Comparison of ENCODE assay signal across 7 cellular contexts in genomic region chr7:50418086-50418515, GRCh38. TPM values are rescaled to one million over a fixed set of nuclear protein-coding genes. Genes with fewer than 3 reads are reported as not detected.
DNase-seq lines count a peak whose midpoint lies in the region; ATAC-seq and TF ChIP-seq lines count a peak whose summit lies in the region.

No MANE protein-coding gene starts in this region.

- in situ Hi-C loops in GM13976 (cut with MboI; ENCODE audit: low sequenced_read_pairs, unreplicated experiment) = loop anchor here (5.0 to 10.0 kb wide), 2 partner anchors 216 to 273 kb away; no protein-coding TSS in a partner anchor
- in situ Hi-C loops in gastrocnemius medialis (cut with MboI; ENCODE audit: low sequenced_read_pairs in 4 of 4) = loop anchor here in 2 of 4 donors (10.0 to 25.0 kb wide), 2 partner anchors 206 to 213 kb away; no protein-coding TSS in a partner anchor

- peaks cover 3% of the 10 kb centered on the region for H3K4me1 ChIP-seq in adipocyte (ENCODE audit: control insufficient read depth, insufficient read depth, low read length)
- H3K4me1 ChIP-seq in gastrocnemius medialis = no peaks in the 10 kb centered on the region

- H3K27ac ChIP-seq in gastrocnemius medialis = no peak overlapping the region

- intact Hi-C loops in left ventricle myocardium superior (cut with micrococcal nuclease) = loop anchor here (5.0 kb wide), 2 partner anchors 211 to 276 kb away; no protein-coding TSS in a partner anchor
- intact Hi-C loops in gastrocnemius medialis (cut with DNase I; ENCODE audit: low total_unique reads) = loop anchor here (10.0 kb wide), 1 partner anchor 213 kb away; no protein-coding TSS in a partner anchor

- DNase-seq in GM13976 (ENCODE audit: low spot score) (peak; percentile 72), NCI-H1092 (lab: John Stamatoyannopoulos, UW) (peak; percentile 82), SW480 (ENCODE audit: low spot score) (peak; percentile 86), adipocyte (ENCODE audit: low read depth) (peak; percentile 82), left ventricle myocardium superior (peak; percentile 72), gastrocnemius medialis (peak; percentile 14 to 39)

- H3K9ac ChIP-seq in adipocyte (ENCODE audit: low read length) = no peak overlapping the region

- H3K36me3 ChIP-seq in adipocyte (ENCODE audit: control insufficient read depth, insufficient read depth, low read length, severe bottlenecking) (no peaks in the 10 kb centered on the region), gastrocnemius medialis (no peaks in the 10 kb centered on the region)

- ATAC-seq in HG02642 (IDR thresholded peaks at IDR 0.05; ENCODE audit: poor library complexity, unreplicated experiment) (peak; percentile 88), left ventricle myocardium superior (peak; percentile 93), gastrocnemius medialis (peak; percentile 44 to 54)

- TF ChIP-seq CTCF in GM13976 (IDR thresholded peaks at IDR 0.05; ENCODE audit: borderline replicate concordance, control extremely low read depth, extremely low read depth, insufficient read depth, missing control alignments) (peak; percentile 90), gastrocnemius medialis (IDR thresholded peaks at IDR 0.05 in 4 of 5, conservative IDR thresholded peaks at IDR 0.05 in 1 of 5) (peak in 3 of 5 experiments; percentile 41 to 63 (median 55))

- no peak for TF ChIP-seq POLR2A in gastrocnemius medialis (IDR thresholded peaks at IDR 0.05)

- no peak overlapping the region for H3K4me3 ChIP-seq in adipocyte (ENCODE audit: low read length)
- no peak overlapping the region for H3K4me3 ChIP-seq in gastrocnemius medialis

- H3K9me3 ChIP-seq in adipocyte (ENCODE audit: control insufficient read depth, low read length) (no peaks in the 10 kb centered on the region), gastrocnemius medialis (no peaks in the 10 kb centered on the region)

- H3K27me3 ChIP-seq in adipocyte (replicated peaks; ENCODE audit: control insufficient read depth, insufficient read depth, low read length) (peaks cover 3% of the 10 kb centered on the region), gastrocnemius medialis (no peaks in the 10 kb centered on the region)

RNA-seq across cellular contexts. Expression of gene FIGNL1, which starts 32.0 kb away (rescaled TPM):
- 5.2 TPM for total RNA-seq in left ventricle myocardium superior
- total RNA-seq in gastrocnemius medialis = 1 to 10 TPM; 2.3 to 9.2 (median 6.2) TPM

Comparison
In these comparisons a context has a peak if more than half of its experiments do, and no peak if none do; other contexts are left out.
1. DNase-seq: peak in every context shown above with its lines; median percentile 86 in SW480; 82 in NCI-H1092; 82 in adipocyte; 72 in GM13976; 72 in left ventricle myocardium superior; 26 in gastrocnemius medialis.